In genomic region chr1:219967361-219967760, GRCh38 we compare ENCODE assay signal across 22 cellular contexts. TPM values are rescaled to one million over a fixed set of nuclear protein-coding genes. Genes with fewer than 3 reads are reported as not detected.
DNase-seq lines count a peak whose midpoint lies in the region; ATAC-seq and TF ChIP-seq lines count a peak whose summit lies in the region.
"Had no signal": no experiment of that assay in that cellular context is flagged by ENCODE, and none has a peak within 500 bp of the region (broad histone marks: within the 10 kb centered on the region; RNA-seq: fewer than 3 reads in every experiment).

No MANE protein-coding gene starts in this region.

- no peaks in the 10 kb centered on the region for H3K79me1 ChIP-seq in H9 (ENCODE audit: insufficient read depth, low read depth, low read length, poor library complexity, severe bottlenecking)

- no peaks in the 10 kb centered on the region for H3K23me2 ChIP-seq in H9 (ENCODE audit: insufficient read length, low read depth, low read length, poor library complexity, severe bottlenecking)

- H4K20me1 ChIP-seq in H9 (ENCODE audit: control insufficient read depth, insufficient read depth, insufficient read length) = no peaks in the 10 kb centered on the region
- H4K20me1 ChIP-seq: BLaER1 had no signal

- H3K36me3 Mint-ChIP-seq in activated T-cell treated with anti-CD3 and anti-CD28 coated beads, Interleukin-2, amount 50 U/mL, for 72 hours (ENCODE audit: insufficient read depth in 2 of 2) = peaks cover 7 to 22% of the 10 kb centered on the region in 2 donors
- H3K36me3 Mint-ChIP-seq in activated T-cell treated with anti-CD3 and anti-CD28 coated beads, Interleukin-2, amount 50 U/mL, for 24 hours (ENCODE audit: low read depth) = peaks cover 53% of the 10 kb centered on the region
- H3K36me3 Mint-ChIP-seq in H9 (ENCODE audit: insufficient read depth in 1 of 3, low read depth in 3 of 3) = peaks cover 2 to 28% (median 11%) of the 10 kb centered on the region in 3 experiments; a peak in 6 of 7 replicates
- H3K36me3 Mint-ChIP-seq in activated T-helper 1 cell treated with anti-CD3 and anti-CD28 coated beads, Interleukin-12 subunit alpha, Interleukin-12 subunit beta, Interleukin-2, Interleukin-4 antibody, amounts not matched to agents 30 ng/mL and 10 ng/mL and 1 ng/mL, durations not matched to agents 14 hours and 24 hours and 36 hours (ENCODE audit: low read depth) = peaks cover 28% of the 10 kb centered on the region
- H3K36me3 Mint-ChIP-seq in endothelial cell (ENCODE audit: low read depth, unreplicated experiment) = peaks cover 8% of the 10 kb centered on the region

- H2BK15ac ChIP-seq in H9 (ENCODE audit: low read depth, low read length) = no peak overlapping the region

- no peak overlapping the region for H3K14ac ChIP-seq in H9 (ENCODE audit: insufficient read depth, low read length)

- H4K5ac ChIP-seq in H9 (ENCODE audit: insufficient read length, low read depth, low read length) = no peak overlapping the region

- H3K56ac ChIP-seq in H9 (ENCODE audit: insufficient read length, low read depth, low read length) = no peak overlapping the region

- no peak overlapping the region for H2BK12ac ChIP-seq in H9 (ENCODE audit: insufficient read length, low read depth, low read length)

- WGBS in H9 (ENCODE audit: extremely low coverage, insufficient read length, low lambda C conversion rate) = no CpG with 5 or more reads among the region's 4 CpGs

- no peak for DNase-seq in activated T-cell treated with anti-CD3 and anti-CD28 coated beads, Interleukin-2, amount 50 U/mL, for 72 hours
- DNase-seq in activated T-cell treated with anti-CD3 and anti-CD28 coated beads, Interleukin-2, amount 50 U/mL, for 24 hours = no peak
- DNase-seq in H9 = no peak
- no peak for DNase-seq in activated T-helper 1 cell treated with anti-CD3 and anti-CD28 coated beads, Interleukin-12 subunit alpha, Interleukin-12 subunit beta, Interleukin-2, Interleukin-4 antibody, amounts not matched to agents 30 ng/mL and 10 ng/mL and 1 ng/mL, durations not matched to agents 14 hours and 24 hours and 36 hours (ENCODE audit: low spot score)
- DNase-seq in endothelial cell (ENCODE audit: low spot score) = no peak
- no peak for DNase-seq in DMS114 treated with DMSO at 0.1 percent for 48 hours (lab: John Stamatoyannopoulos, UW; ENCODE audit: unreplicated experiment)
- no peak for DNase-seq in posterior cingulate gyrus
- DNase-seq: 8988T; Calu3; CD4-positive, alpha-beta memory T cell; DMS53; DND-41; EL; HFFc6 had no signal

- no peaks in the 10 kb centered on the region for H3K4me1 Mint-ChIP-seq in activated T-cell treated with anti-CD3 and anti-CD28 coated beads, Interleukin-2, amount 50 U/mL, for 72 hours (ENCODE audit: low read depth)
- no peaks in the 10 kb centered on the region for H3K4me1 Mint-ChIP-seq in activated T-cell treated with anti-CD3 and anti-CD28 coated beads, Interleukin-2, amount 50 U/mL, for 24 hours (ENCODE audit: low read depth)
- H3K4me1 Mint-ChIP-seq in H9 (no peaks in the 10 kb centered on the region), endothelial cell (ENCODE audit: unreplicated experiment) (peaks cover 12% of the 10 kb centered on the region)
- H3K4me1 Mint-ChIP-seq in activated T-helper 1 cell treated with anti-CD3 and anti-CD28 coated beads, Interleukin-12 subunit alpha, Interleukin-12 subunit beta, Interleukin-2, Interleukin-4 antibody, amounts not matched to agents 30 ng/mL and 10 ng/mL and 1 ng/mL, durations not matched to agents 14 hours and 24 hours and 36 hours (ENCODE audit: low read depth) = peaks cover 11% of the 10 kb centered on the region
- H3K4me1 Mint-ChIP-seq: CD14-positive monocyte had no signal

- no peak overlapping the region for H2BK20ac ChIP-seq in H9 (ENCODE audit: low read depth, low read length, poor library complexity, severe bottlenecking)

- no peak overlapping the region for H3K27ac ChIP-seq in H9 (ENCODE audit: insufficient read length, low read depth, low read length)
- H3K27ac ChIP-seq: BLaER1 had no signal

- no peak overlapping the region for H3K9ac ChIP-seq in H9 (ENCODE audit: extremely low read depth, insufficient read length, low read length)
- H3K9ac ChIP-seq: BLaER1 had no signal

- H3K79me2 ChIP-seq in H9 (ENCODE audit: insufficient read depth, low read length) = no peaks in the 10 kb centered on the region

- H3K23ac ChIP-seq in H9 (ENCODE audit: insufficient read length, low read depth, low read length) = no peak overlapping the region

- no peak overlapping the region for H3K4me2 ChIP-seq in H9 (ENCODE audit: insufficient read depth, insufficient read length, low read length)
- H3K4me2 ChIP-seq: BLaER1 had no signal

- no peak overlapping the region for H3K4me3 Mint-ChIP-seq in activated T-cell treated with anti-CD3 and anti-CD28 coated beads, Interleukin-2, amount 50 U/mL, for 72 hours
- no peak overlapping the region for H3K4me3 Mint-ChIP-seq in activated T-cell treated with anti-CD3 and anti-CD28 coated beads, Interleukin-2, amount 50 U/mL, for 24 hours
- H3K4me3 Mint-ChIP-seq in H9 (no peak overlapping the region), endothelial cell (ENCODE audit: unreplicated experiment) (peak overlapping the region; percentile 14)
- no peak overlapping the region for H3K4me3 Mint-ChIP-seq in activated T-helper 1 cell treated with anti-CD3 and anti-CD28 coated beads, Interleukin-12 subunit alpha, Interleukin-12 subunit beta, Interleukin-2, Interleukin-4 antibody, amounts not matched to agents 30 ng/mL and 10 ng/mL and 1 ng/mL, durations not matched to agents 14 hours and 24 hours and 36 hours
- H3K4me3 Mint-ChIP-seq: CD14-positive monocyte; CD4-positive, alpha-beta memory T cell; HFFc6 had no signal

- H3K9me3 Mint-ChIP-seq in activated T-cell treated with anti-CD3 and anti-CD28 coated beads, Interleukin-2, amount 50 U/mL, for 72 hours = no peaks in the 10 kb centered on the region
- no peaks in the 10 kb centered on the region for H3K9me3 Mint-ChIP-seq in activated T-cell treated with anti-CD3 and anti-CD28 coated beads, Interleukin-2, amount 50 U/mL, for 24 hours
- H3K9me3 Mint-ChIP-seq in H9 = no peaks in the 10 kb centered on the region
- H3K9me3 Mint-ChIP-seq in activated T-helper 1 cell treated with anti-CD3 and anti-CD28 coated beads, Interleukin-12 subunit alpha, Interleukin-12 subunit beta, Interleukin-2, Interleukin-4 antibody, amounts not matched to agents 30 ng/mL and 10 ng/mL and 1 ng/mL, durations not matched to agents 14 hours and 24 hours and 36 hours = no peaks in the 10 kb centered on the region
- no peaks in the 10 kb centered on the region for H3K9me3 Mint-ChIP-seq in endothelial cell (ENCODE audit: unreplicated experiment)
- H3K9me3 Mint-ChIP-seq: HFFc6 had no signal

- H3K18ac ChIP-seq in H9 (ENCODE audit: insufficient read length, low read depth, low read length) = no peak overlapping the region

- H2AFZ ChIP-seq in H9 (ENCODE audit: low read length) = no peak overlapping the region

- peak overlapping the region; percentile 72 for H3K27ac Mint-ChIP-seq in activated T-cell treated with anti-CD3 and anti-CD28 coated beads, Interleukin-2, amount 50 U/mL, for 72 hours
- H3K27ac Mint-ChIP-seq in activated T-cell treated with anti-CD3 and anti-CD28 coated beads, Interleukin-2, amount 50 U/mL, for 24 hours = no peak overlapping the region
- H3K27ac Mint-ChIP-seq in H9 = peak overlapping the region in 2 of 3 experiments; percentile 26 to 38; a peak in 3 of 7 replicates
- H3K27ac Mint-ChIP-seq in activated T-helper 1 cell treated with anti-CD3 and anti-CD28 coated beads, Interleukin-12 subunit alpha, Interleukin-12 subunit beta, Interleukin-2, Interleukin-4 antibody, amounts not matched to agents 30 ng/mL and 10 ng/mL and 1 ng/mL, durations not matched to agents 14 hours and 24 hours and 36 hours = peak overlapping the region; percentile 14
- H3K27ac Mint-ChIP-seq in endothelial cell (ENCODE audit: unreplicated experiment) = no peak overlapping the region
- H3K27ac Mint-ChIP-seq: HFFc6 had no signal

- H3K4ac ChIP-seq in H9 (ENCODE audit: low read depth, low read length) = no peak overlapping the region

- no peak overlapping the region for H4K8ac ChIP-seq in H9 (replicated peaks; ENCODE audit: insufficient read length, low read depth, low read length)

- H4K91ac ChIP-seq in H9 (ENCODE audit: insufficient read length, low read depth, low read length) = no peak overlapping the region

- H3K27me3 Mint-ChIP-seq in activated T-cell treated with anti-CD3 and anti-CD28 coated beads, Interleukin-2, amount 50 U/mL, for 72 hours (ENCODE audit: low read depth) = no peaks in the 10 kb centered on the region
- no peaks in the 10 kb centered on the region for H3K27me3 Mint-ChIP-seq in activated T-cell treated with anti-CD3 and anti-CD28 coated beads, Interleukin-2, amount 50 U/mL, for 24 hours
- H3K27me3 Mint-ChIP-seq in H9 (ENCODE audit: low read depth) (no peaks in the 10 kb centered on the region), endothelial cell (ENCODE audit: unreplicated experiment) (peaks cover 3% of the 10 kb centered on the region)
- no peaks in the 10 kb centered on the region for H3K27me3 Mint-ChIP-seq in activated T-helper 1 cell treated with anti-CD3 and anti-CD28 coated beads, Interleukin-12 subunit alpha, Interleukin-12 subunit beta, Interleukin-2, Interleukin-4 antibody, amounts not matched to agents 30 ng/mL and 10 ng/mL and 1 ng/mL, durations not matched to agents 14 hours and 24 hours and 36 hours (ENCODE audit: insufficient read depth)
- H3K27me3 Mint-ChIP-seq: CD4-positive, alpha-beta memory T cell had no signal

- no peaks in the 10 kb centered on the region for H3K9me3 ChIP-seq in H9 (ENCODE audit: control insufficient read depth, low read depth, low read length)
- H3K9me3 ChIP-seq: BLaER1, HAP-1 had no signal

- H2AK5ac ChIP-seq in H9 (ENCODE audit: insufficient read length, low read length) = no peak overlapping the region

- no peak for ATAC-seq in activated T-cell treated with anti-CD3 and anti-CD28 coated beads, Interleukin-2, amount 50 U/mL, for 72 hours (replicated peaks in 1 of 2)
- ATAC-seq in HG03571 (IDR thresholded peaks at IDR 0.05; ENCODE audit: unreplicated experiment) = no peak
- ATAC-seq: GM12878 had no signal

- H3K27me3 ChIP-seq in H9 (ENCODE audit: insufficient read depth, low read length) = no peaks in the 10 kb centered on the region
- H3K27me3 ChIP-seq: BLaER1 had no signal

- intact Hi-C loops in activated T-helper 1 cell treated with anti-CD3 and anti-CD28 coated beads, Interleukin-12 subunit alpha, Interleukin-12 subunit beta, Interleukin-2, Interleukin-4 antibody, amounts not matched to agents 30 ng/mL and 10 ng/mL and 1 ng/mL, durations not matched to agents 14 hours and 24 hours and 36 hours (cut with micrococcal nuclease) = no loop called here
- intact Hi-C loops in posterior cingulate gyrus (cut with DNase I) = no loop called here

- H3T11ph ChIP-seq in H9 (ENCODE audit: low read length) = no peak overlapping the region

- TF ChIP-seq CTCF in H9 (conservative IDR thresholded peaks at IDR 0.05) (no peak), endothelial cell (IDR thresholded peaks at IDR 0.05; ENCODE audit: unreplicated experiment) (no peak)

- H3K4me1 ChIP-seq in H9 (ENCODE audit: insufficient read depth, low read length) = no peaks in the 10 kb centered on the region
- H3K4me1 ChIP-seq: BLaER1, HAP-1 had no signal

- no peak overlapping the region for H2BK120ac ChIP-seq in H9 (ENCODE audit: low read depth, low read length, poor library complexity, severe bottlenecking)

- no peak overlapping the region for H2BK5ac ChIP-seq in H9 (ENCODE audit: insufficient read length, low read length)

RNA-seq across cellular contexts. Expression of gene SLC30A10, which starts 39.0 kb away (rescaled TPM):
- not detected for total RNA-seq in activated T-cell treated with anti-CD3 and anti-CD28 coated beads, Interleukin-2, amount 50 U/mL, for 72 hours
- total RNA-seq in H9 (2021) (0.09 and 0.20 TPM in 2 replicates), endothelial cell (ENCODE audit: unreplicated experiment) (not detected)
- total RNA-seq in activated T-helper 1 cell treated with anti-CD3 and anti-CD28 coated beads, Interleukin-12 subunit alpha, Interleukin-12 subunit beta, Interleukin-2, Interleukin-4 antibody, amounts not matched to agents 30 ng/mL and 10 ng/mL and 1 ng/mL, durations not matched to agents 14 hours and 24 hours and 36 hours = not detected in 2 replicates
- total RNA-seq: A673; Calu3; CD4-positive, alpha-beta memory T cell; G401; GM12878; HFFc6; HT-29 had no signal

Comparison
In these comparisons a context has a peak if more than half of its experiments do, and no peak if none do; other contexts are left out.
1. H3K27ac Mint-ChIP-seq: peak in activated T-cell treated with anti-CD3 and anti-CD28 coated beads, Interleukin-2, amount 50 U/mL, for 72 hours (single experiment), H9 (2 of 3) and activated T-helper 1 cell treated with anti-CD3 and anti-CD28 coated beads, Interleukin-12 subunit alpha, Interleukin-12 subunit beta, Interleukin-2, Interleukin-4 antibody, amounts not matched to agents 30 ng/mL and 10 ng/mL and 1 ng/mL, durations not matched to agents 14 hours and 24 hours and 36 hours (single experiment); none in activated T-cell treated with anti-CD3 and anti-CD28 coated beads, Interleukin-2, amount 50 U/mL, for 24 hours (single experiment) and endothelial cell (single experiment).